16 cellular contexts compared by ENCODE assay signal in the genomic region with DNA sequence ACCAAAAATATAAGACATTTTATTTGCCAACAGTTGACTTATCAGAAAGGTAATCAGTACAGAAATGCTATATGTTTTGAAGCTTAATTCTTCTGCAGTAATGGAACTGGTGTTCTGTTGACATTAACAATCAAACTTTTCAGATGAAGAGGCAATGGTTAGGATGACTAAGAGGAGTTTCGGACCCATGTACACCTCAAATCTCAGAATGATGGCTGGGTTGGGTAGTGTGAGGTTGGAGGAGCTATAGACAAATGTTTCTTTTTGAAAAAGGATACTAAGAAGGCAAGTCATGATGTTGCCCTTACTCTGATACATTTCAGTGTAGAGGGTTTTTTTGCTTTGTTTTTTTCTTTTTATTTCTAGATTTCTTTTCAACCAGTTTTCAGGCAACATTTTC.
"Had no signal": no experiment of that assay in that cellular context is flagged by ENCODE, and none has a peak within 500 bp of the region (broad histone marks: within the 10 kb centered on the region; RNA-seq: fewer than 3 reads in every experiment).

No MANE protein-coding gene starts in this region.

- H3K27me3 ChIP-seq: body of pancreas, cardiac muscle cell, heart left ventricle, sigmoid colon, upper lobe of left lung had no signal

- DNase-seq: activated B cell treated with CpG ODN at 0.5 μM for 24 hours; activated CD4-positive, alpha-beta T cell treated with anti-CD3 and anti-CD28 coated beads, Interleukin-2, amount 10 ng/mL, durations not matched to agents 7 days and 5 days; anterior cingulate cortex; body of pancreas; heart left ventricle; left ventricle myocardium superior; retina; sigmoid colon; stimulated activated CD4-positive, alpha-beta T cell treated with anti-CD3 and anti-CD28 coated beads, Interleukin-15, amount 100 ng/mL, for 24 hours; stimulated activated naive B cell treated with anti-CD40 and anti-IgM and Interleukin-4, amounts not matched to agents 10 μg/mL and 1 μg/mL and 100 μg/mL, for 72 hours; T1000; upper lobe of left lung had no signal

- H3K27ac Mint-ChIP-seq: activated B cell treated with CpG ODN at 0.5 μM for 24 hours; activated CD4-positive, alpha-beta T cell treated with anti-CD3 and anti-CD28 coated beads, Interleukin-2, amount 10 ng/mL, durations not matched to agents 7 days and 5 days; natural killer cell treated with Interleukin-12 subunit alpha and Interleukin-12 subunit beta and Interleukin-15 and Interleukin-18, amount 100 ng/mL, for 72 hours; progenitor cell of endocrine pancreas; stimulated activated naive B cell treated with anti-CD40 and anti-IgM and Interleukin-4, amounts not matched to agents 10 μg/mL and 1 μg/mL and 100 μg/mL, for 72 hours had no signal

- H3K9me3 ChIP-seq: body of pancreas, heart left ventricle, sigmoid colon, upper lobe of left lung had no signal

- H3K27ac ChIP-seq: body of pancreas, cardiac muscle cell, heart left ventricle, sigmoid colon, upper lobe of left lung had no signal

- ATAC-seq: body of pancreas; heart left ventricle; left ventricle myocardium superior; stimulated activated naive B cell treated with anti-CD40 and anti-IgM and Interleukin-4, amounts not matched to agents 10 μg/mL and 1 μg/mL and 100 μg/mL, for 72 hours had no signal

- H3K4me3 ChIP-seq: body of pancreas, cardiac muscle cell, heart left ventricle, sigmoid colon, smooth muscle cell, upper lobe of left lung had no signal

- H3K4me1 Mint-ChIP-seq: activated B cell treated with CpG ODN at 0.5 μM for 24 hours; stimulated activated naive B cell treated with anti-CD40 and anti-IgM and Interleukin-4, amounts not matched to agents 10 μg/mL and 1 μg/mL and 100 μg/mL, for 72 hours had no signal

- H3K9me3 Mint-ChIP-seq: activated B cell treated with CpG ODN at 0.5 μM for 24 hours; activated CD4-positive, alpha-beta T cell treated with anti-CD3 and anti-CD28 coated beads, Interleukin-2, amount 10 ng/mL, durations not matched to agents 7 days and 5 days; natural killer cell treated with Interleukin-12 subunit alpha and Interleukin-12 subunit beta and Interleukin-15 and Interleukin-18, amount 100 ng/mL, for 72 hours; stimulated activated naive B cell treated with anti-CD40 and anti-IgM and Interleukin-4, amounts not matched to agents 10 μg/mL and 1 μg/mL and 100 μg/mL, for 72 hours had no signal

- H3K4me1 ChIP-seq: body of pancreas, sigmoid colon, upper lobe of left lung had no signal

- H3K4me3 Mint-ChIP-seq: activated B cell treated with CpG ODN at 0.5 μM for 24 hours; activated CD4-positive, alpha-beta T cell treated with anti-CD3 and anti-CD28 coated beads, Interleukin-2, amount 10 ng/mL, durations not matched to agents 7 days and 5 days; natural killer cell treated with Interleukin-12 subunit alpha and Interleukin-12 subunit beta and Interleukin-15 and Interleukin-18, amount 100 ng/mL, for 72 hours; stimulated activated naive B cell treated with anti-CD40 and anti-IgM and Interleukin-4, amounts not matched to agents 10 μg/mL and 1 μg/mL and 100 μg/mL, for 72 hours had no signal

- H3K27me3 Mint-ChIP-seq: activated B cell treated with CpG ODN at 0.5 μM for 24 hours; activated CD4-positive, alpha-beta T cell treated with anti-CD3 and anti-CD28 coated beads, Interleukin-2, amount 10 ng/mL, durations not matched to agents 7 days and 5 days; natural killer cell treated with Interleukin-12 subunit alpha and Interleukin-12 subunit beta and Interleukin-15 and Interleukin-18, amount 100 ng/mL, for 72 hours; progenitor cell of endocrine pancreas; stimulated activated naive B cell treated with anti-CD40 and anti-IgM and Interleukin-4, amounts not matched to agents 10 μg/mL and 1 μg/mL and 100 μg/mL, for 72 hours had no signal
